ENCODE assay signal across 24 cellular contexts in the genomic region with DNA sequence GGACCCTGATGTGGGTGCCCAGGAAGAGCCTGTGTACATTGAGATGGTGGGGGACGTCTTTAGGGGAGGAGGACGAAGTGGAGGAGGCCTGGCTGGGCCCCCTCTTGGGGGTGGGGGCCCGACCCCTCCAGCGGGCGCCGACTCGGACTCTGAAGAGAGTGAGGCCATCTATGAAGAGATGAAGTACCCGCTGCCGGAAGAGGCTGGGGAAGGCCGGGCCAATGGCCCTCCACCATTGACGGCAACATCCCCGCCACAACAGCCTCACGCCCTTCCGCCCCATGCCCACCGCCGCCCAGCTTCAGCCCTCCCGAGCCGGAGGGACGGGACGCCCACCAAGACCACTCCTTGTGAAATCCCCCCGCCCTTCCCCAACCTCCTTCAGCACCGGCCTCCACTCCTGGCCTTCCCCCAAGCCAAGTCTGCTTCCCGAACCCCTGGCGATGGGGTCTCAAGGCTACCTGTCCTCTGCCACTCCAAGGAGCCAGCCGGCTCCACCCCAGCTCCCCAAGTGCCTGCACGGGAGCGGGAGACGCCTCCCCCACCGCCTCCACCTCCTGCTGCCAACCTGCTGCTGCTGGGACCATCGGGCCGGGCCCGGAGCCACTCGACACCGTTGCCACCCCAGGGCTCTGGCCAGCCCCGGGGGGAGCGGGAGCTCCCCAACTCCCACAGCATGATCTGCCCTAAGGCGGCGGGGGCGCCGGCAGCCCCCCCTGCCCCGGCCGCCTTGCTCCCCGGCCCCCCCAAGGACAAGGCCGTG. TPM values are rescaled to one million over a fixed set of nuclear protein-coding genes. Genes with fewer than 3 reads are reported as not detected.
A peak's percentile ranks its signal among the peaks of the same experiment; 100 is the strongest.
DNase-seq lines count a peak whose midpoint lies in the region; ATAC-seq and TF ChIP-seq lines count a peak whose summit lies in the region.
"Had no signal": no experiment of that assay in that cellular context is flagged by ENCODE, and none has a peak within 500 bp of the region (broad histone marks: within the 10 kb centered on the region; RNA-seq: fewer than 3 reads in every experiment).

No MANE protein-coding gene starts in this region.

- CTCF ChIA-PET in SK-N-SH (lab: Yijun Ruan, JAX): interaction anchor here (0.6 to 11.1 kb wide), 9 partner anchors 10 to 204 kb away, joined by 3 to 151 read pairs (median 5); a partner anchor contains a TSS

- H3K36me3 ChIP-seq in SK-N-SH (replicated peaks in 1 of 2; ENCODE audit: control insufficient read depth in 1 of 2, insufficient read depth in 2 of 2, low read length in 1 of 2) (peaks cover 0 to 6% of the 10 kb centered on the region in 2 experiments), osteoblast (ENCODE audit: insufficient read depth, low read length) (no peaks in the 10 kb centered on the region)
- H3K36me3 ChIP-seq: MG63 had no signal

- no peak overlapping the region for H3K4me3 Mint-ChIP-seq in glutamatergic neuron (ENCODE audit: unreplicated experiment)

- H3K9me3 Mint-ChIP-seq in glutamatergic neuron (ENCODE audit: unreplicated experiment): peaks cover 4% of the 10 kb centered on the region

- no peak overlapping the region; a peak in 1 of 4 replicates for H3K27ac ChIP-seq in SK-N-SH (ENCODE audit: low read depth in 2 of 2, low read length in 1 of 2)
- H3K27ac ChIP-seq in osteoblast (ENCODE audit: low read depth, low read length): no peak overlapping the region
- H3K27ac ChIP-seq: 22Rv1 had no signal

- H3K27ac Mint-ChIP-seq in glutamatergic neuron (ENCODE audit: unreplicated experiment): peak overlapping the region; percentile 59

- 95% methylated on average over 33 of the region's 44 CpGs for WGBS in SK-N-SH (ENCODE audit: low lambda C conversion rate)

- ATAC-seq in SK-N-SH treated with all-trans-retinoic acid at 6 μM for 48 hours (no peak), HG03565 (IDR thresholded peaks at IDR 0.05; ENCODE audit: unreplicated experiment) (no peak), HG03378 (IDR thresholded peaks at IDR 0.05; ENCODE audit: unreplicated experiment) (no peak)
- ATAC-seq: HCT116 had no signal

- H3K27me3 ChIP-seq in SK-N-SH (ENCODE audit: insufficient read depth): no peaks in the 10 kb centered on the region
- H3K27me3 ChIP-seq in osteoblast (ENCODE audit: insufficient read depth, low read length): no peaks in the 10 kb centered on the region
- H3K27me3 ChIP-seq: MG63 had no signal

- DNase-seq in SK-N-SH: peak; percentile 30
- peak; percentile 5 for DNase-seq in HuH-7 (ENCODE audit: low spot score)
- no peak for DNase-seq in glutamatergic neuron
- peak; percentile 73 for DNase-seq in osteoblast (ENCODE audit: insufficient read length, low spot score, missing footprints)
- DNase-seq in NCI-H510A treated with DMSO at 0.1 percent for 48 hours (lab: John Stamatoyannopoulos, UW): no peak
- DNase-seq: ACHN, Calu3, DMS153, DND-41, GOT3, KG1, MG63, NCI-H1694, NCI-H2029 treated with DMSO at 0.1 percent for 48 hours, NCI-H69, RPMI8226, SHP77 had no signal

- H3K9me2 ChIP-seq in SK-N-SH: no peaks in the 10 kb centered on the region

- H2AFZ ChIP-seq in SK-N-SH (ENCODE audit: low read depth) (no peak overlapping the region), osteoblast (ENCODE audit: low read length) (no peak overlapping the region)

- H3K4me3 ChIP-seq in SK-N-SH (ENCODE audit: low read depth in 2 of 2, low read length in 1 of 2) (no peak overlapping the region), osteoblast (ENCODE audit: insufficient read depth, low read length) (no peak overlapping the region)
- H3K4me3 ChIP-seq: MG63 had no signal

- H4K20me1 ChIP-seq in SK-N-SH (ENCODE audit: insufficient read depth): no peaks in the 10 kb centered on the region
- no peaks in the 10 kb centered on the region for H4K20me1 ChIP-seq in osteoblast (ENCODE audit: insufficient read depth, low read length)

- peaks cover 17% of the 10 kb centered on the region for H3K4me1 Mint-ChIP-seq in glutamatergic neuron (ENCODE audit: low read depth, unreplicated experiment)

- no peaks in the 10 kb centered on the region for H3K9me3 ChIP-seq in SK-N-SH
- H3K9me3 ChIP-seq in osteoblast (ENCODE audit: low read depth, low read length): no peaks in the 10 kb centered on the region
- H3K9me3 ChIP-seq: MG63 had no signal

- no peak overlapping the region for H3K4me2 ChIP-seq in SK-N-SH
- no peak overlapping the region for H3K4me2 ChIP-seq in osteoblast (ENCODE audit: insufficient read depth, low read length)

- no peaks in the 10 kb centered on the region for H3K36me3 Mint-ChIP-seq in glutamatergic neuron (ENCODE audit: unreplicated experiment)

- H3K27me3 Mint-ChIP-seq in glutamatergic neuron (ENCODE audit: unreplicated experiment): peaks cover 5% of the 10 kb centered on the region

- peaks cover 3 to 38% of the 10 kb centered on the region in 2 experiments; a peak in 2 of 4 replicates for H3K4me1 ChIP-seq in SK-N-SH (ENCODE audit: control insufficient read depth in 1 of 2, insufficient read depth in 2 of 2, low read depth in 1 of 2, low read length in 1 of 2)
- no peaks in the 10 kb centered on the region for H3K4me1 ChIP-seq in osteoblast (ENCODE audit: insufficient read depth, low read length)

- H3K79me2 ChIP-seq in SK-N-SH (ENCODE audit: insufficient read depth): peaks cover 5% of the 10 kb centered on the region; the same call in 1 of the 2 replicates
- no peaks in the 10 kb centered on the region for H3K79me2 ChIP-seq in osteoblast (ENCODE audit: insufficient read depth, low read length)

- TF ChIP-seq RAD21 in SK-N-SH (IDR thresholded peaks at IDR 0.05; ENCODE audit: low read length): no peak

- H3K9ac ChIP-seq in SK-N-SH: no peak overlapping the region

- H3F3A ChIP-seq in SK-N-SH (replicated peaks; ENCODE audit: insufficient read depth): no peaks in the 10 kb centered on the region

- TF ChIP-seq EP300 in SK-N-SH (IDR thresholded peaks at IDR 0.05; ENCODE audit: borderline replicate concordance in 1 of 2, low read depth in 1 of 2, low read length in 1 of 2): no peak

- POLR2A ChIA-PET in SK-N-SH (lab: Yijun Ruan, JAX): interaction anchor here (1.3 to 1.8 kb wide), 2 partner anchors 9 to 98 kb away, joined by 6 to 7 read pairs; a partner anchor contains a TSS

- TF ChIP-seq CTCF in SK-N-SH (IDR thresholded peaks at IDR 0.05) (no peak), glutamatergic neuron (IDR thresholded peaks at IDR 0.05; ENCODE audit: partially characterized antibody, unreplicated experiment) (no peak), osteoblast (IDR thresholded peaks at IDR 0.05; ENCODE audit: extremely low read depth, low read depth, low read length) (no peak)

TF ChIP-seq in SK-N-SH, 30 proteins besides CTCF, POLR2A, EP300 and RAD21:
- no peak for TF ChIP-seq TCF12 (IDR thresholded peaks at IDR 0.05)
- no peak for TF ChIP-seq JUND (IDR thresholded peaks at IDR 0.05)
- TF ChIP-seq, protein P1, sequence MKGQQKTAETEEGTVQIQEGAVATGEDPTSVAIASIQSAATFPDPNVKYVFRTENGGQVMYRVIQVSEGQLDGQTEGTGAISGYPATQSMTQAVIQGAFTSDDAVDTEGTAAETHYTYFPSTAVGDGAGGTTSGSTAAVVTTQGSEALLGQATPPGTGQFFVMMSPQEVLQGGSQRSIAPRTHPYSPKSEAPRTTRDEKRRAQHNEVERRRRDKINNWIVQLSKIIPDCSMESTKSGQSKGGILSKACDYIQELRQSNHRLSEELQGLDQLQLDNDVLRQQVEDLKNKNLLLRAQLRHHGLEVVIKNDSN (IDR thresholded peaks at IDR 0.05; ENCODE audit: borderline replicate concordance, low read depth): no peak
- TF ChIP-seq SIN3A (IDR thresholded peaks at IDR 0.05; ENCODE audit: borderline replicate concordance, low read depth, low read length): no peak
- no peak for TF ChIP-seq NFIC (IDR thresholded peaks at IDR 0.05; ENCODE audit: borderline replicate concordance)

TF ChIP-seq in SK-N-SH treated with all-trans-retinoic acid at 6 μM for 48 hours, 23 proteins besides CTCF, POLR2A, EP300 and RAD21 (continues in another document):
- no peak for TF ChIP-seq TCF4 (CRISPR knock-in tag; IDR thresholded peaks at IDR 0.05; ENCODE audit: borderline replicate concordance)
- no peak for TF ChIP-seq OSR1 (CRISPR knock-in tag; IDR thresholded peaks at IDR 0.05)
- no peak for TF ChIP-seq RARB (CRISPR knock-in tag; IDR thresholded peaks at IDR 0.05)
- no peak for TF ChIP-seq ZC3H10 (CRISPR knock-in tag; IDR thresholded peaks at IDR 0.05)
- TF ChIP-seq SNAI2 (CRISPR knock-in tag; IDR thresholded peaks at IDR 0.05): no peak

RNA-seq across cellular contexts. Expression of a gene that starts 4.8 kb away (rescaled TPM):
- 3.9 and 6.0 TPM in 2 replicates for polyA plus RNA-seq in SK-N-SH (2012; rRNA removed)
- 3.0 and 4.2 TPM in 2 replicates for polyA plus RNA-seq in SK-N-SH (2012; cell fraction: cytosol; rRNA removed)
- polyA plus RNA-seq in SK-N-SH (2012; cell fraction: nucleus; rRNA removed): 7.3 and 13.1 TPM in 2 replicates
- 36.6 TPM for total RNA-seq in glutamatergic neuron (ENCODE audit: unreplicated experiment)
- total RNA-seq in osteoblast: under 0.01 and 0.29 TPM in 2 replicates
- total RNA-seq: T-helper 1 cell treated with Interleukin-12 subunit alpha and Interleukin-12 subunit beta and Interleukin-4 antibody, amounts not matched to agents 30 ng/mL and 1 ng/mL, for 36 hours had no signal

RNA-seq across cellular contexts. Expression of a gene that starts 9.5 kb away (rescaled TPM):
- polyA plus RNA-seq in SK-N-SH (2012; rRNA removed): 20.3 and 32.7 TPM in 2 replicates
- 13.4 and 24.0 TPM in 2 replicates for polyA plus RNA-seq in SK-N-SH (2012; cell fraction: cytosol; rRNA removed)
- 45.7 and 64.8 TPM in 2 replicates for polyA plus RNA-seq in SK-N-SH (2012; cell fraction: nucleus; rRNA removed)
- total RNA-seq in glutamatergic neuron (ENCODE audit: unreplicated experiment) (39.6 TPM), osteoblast (18.5 and 19.4 TPM in 2 replicates)

RNA-seq across cellular contexts. Expression of a gene that starts 24.5 kb away (rescaled TPM):
- polyA plus RNA-seq in SK-N-SH (2012; rRNA removed): 0.93 and 1.5 TPM in 2 replicates
- polyA plus RNA-seq in SK-N-SH (2012; cell fraction: cytosol; rRNA removed): 0.44 and 0.47 TPM in 2 replicates
- polyA plus RNA-seq in SK-N-SH (2012; cell fraction: nucleus; rRNA removed): 7.2 and 8.4 TPM in 2 replicates
- 1.7 TPM for total RNA-seq in glutamatergic neuron (ENCODE audit: unreplicated experiment)
- total RNA-seq in osteoblast: 0.36 TPM in 1 of 2 replicates, not detected in the other
- total RNA-seq: SK-MEL-5 had no signal

RNA-seq across cellular contexts. Expression of a gene that starts 50.5 kb away (rescaled TPM):
- polyA plus RNA-seq in SK-N-SH (2012; rRNA removed): 16.1 and 23.1 TPM in 2 replicates
- polyA plus RNA-seq in SK-N-SH (2012; cell fraction: cytosol; rRNA removed): 9.1 and 10.0 TPM in 2 replicates
- 29.2 and 35.1 TPM in 2 replicates for polyA plus RNA-seq in SK-N-SH (2012; cell fraction: nucleus; rRNA removed)
- total RNA-seq in glutamatergic neuron (ENCODE audit: unreplicated experiment): 5.7 TPM
- 6.5 and 9.4 TPM in 2 replicates for total RNA-seq in osteoblast

RNA-seq across cellular contexts. Expression of a gene that starts 52.2 kb away (rescaled TPM):
- 66.9 and 75.9 TPM in 2 replicates for polyA plus RNA-seq in SK-N-SH (2012; rRNA removed)
- polyA plus RNA-seq in SK-N-SH (2012; cell fraction: cytosol; rRNA removed): 26.7 and 37.5 TPM in 2 replicates
- 280 and 468 TPM in 2 replicates for polyA plus RNA-seq in SK-N-SH (2012; cell fraction: nucleus; rRNA removed)
- 24.1 TPM for total RNA-seq in glutamatergic neuron (ENCODE audit: unreplicated experiment)
- 9.7 and 11.9 TPM in 2 replicates for total RNA-seq in osteoblast

Comparison
In these comparisons a context has a peak if more than half of its experiments do, and no peak if none do; other contexts are left out.
1. DNase-seq: peak in SK-N-SH (single experiment), HuH-7 (single experiment) and osteoblast (single experiment); none in glutamatergic neuron (single experiment) and NCI-H510A treated with DMSO at 0.1 percent for 48 hours (single experiment).
2. RNA of a gene that starts 4.8 kb away (total RNA-seq): 36.6 TPM in glutamatergic neuron (single experiment); under 0.01 to 0.29 TPM in osteoblast; every median in the first group is over 10 times any median in the second.